Comparison of ENCODE assay signal across 8 cellular contexts in the genomic region with DNA sequence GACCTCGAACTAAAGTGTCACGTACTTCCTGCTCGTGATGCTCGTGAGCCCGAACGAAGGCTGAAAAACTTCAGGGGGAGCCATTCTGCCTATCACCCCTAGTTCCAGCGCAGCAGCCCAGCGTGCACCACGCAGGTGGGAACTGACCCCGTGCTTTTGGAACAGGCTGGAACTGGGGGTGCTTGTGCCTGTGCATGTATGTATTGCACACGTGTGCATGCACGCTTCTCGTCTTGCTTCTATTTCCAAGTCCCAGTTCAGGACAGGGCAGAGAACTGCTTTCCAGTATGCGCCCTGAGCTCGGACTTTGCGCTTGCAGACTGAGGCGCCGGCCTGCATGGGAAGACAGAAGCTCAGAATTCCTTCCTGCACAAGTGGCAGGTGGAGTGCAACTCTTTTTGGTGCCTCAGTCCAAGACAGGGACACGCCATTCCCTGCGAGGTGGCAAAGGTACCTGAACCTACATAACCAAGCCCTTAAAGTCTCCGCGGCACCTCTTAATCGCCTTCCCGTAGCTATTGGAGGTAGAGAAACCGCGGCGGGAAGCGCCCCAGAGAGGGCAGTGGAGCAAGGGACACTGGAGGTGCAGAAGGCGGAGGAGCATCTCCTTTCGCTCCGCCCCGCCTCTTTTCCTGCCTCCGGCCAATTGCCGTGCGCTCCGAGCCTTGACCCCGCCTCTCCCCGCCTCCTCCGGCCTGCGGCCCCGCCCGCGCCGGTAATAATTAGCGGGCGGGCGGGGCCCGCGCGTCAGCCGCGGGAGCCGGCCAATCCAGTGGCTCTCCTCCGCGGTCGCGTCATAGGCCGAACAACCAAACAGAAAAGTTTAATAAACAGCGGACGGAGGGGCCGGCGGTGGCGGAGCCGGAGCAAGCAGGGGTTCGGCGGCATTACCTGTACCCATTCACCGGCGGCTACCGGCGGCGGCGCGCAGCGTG. TPM values are rescaled to one million over a fixed set of nuclear protein-coding genes. Genes with fewer than 3 reads are reported as not detected.
DNase-seq lines count a peak whose midpoint lies in the region; ATAC-seq, FAIRE-seq and TF ChIP-seq lines count a peak whose summit lies in the region.

ZFAND6 (plus strand) TSS at position 826 of the 935 bp plus-strand sequence. CDS start 60,669 bp downstream, outside the sequence.

- H3K4me3 Mint-ChIP-seq in T-cell: peak within 1 kb of the TSS; percentile 90 to 95 (median 91)

- no peaks in the 10 kb centered on the region for H3K9me3 Mint-ChIP-seq in T-cell

- TF ChIP-seq EP300 in upper lobe of left lung (IDR thresholded peaks at IDR 0.05): no peak

- no peaks in the 10 kb centered on the region for H3K36me3 Mint-ChIP-seq in T-cell

- intact Hi-C loops in heart left ventricle (cut with DNase I): loop anchor here in 6 of 10 donors (2.0 to 10.0 kb wide), 5 partner anchors 93 to 164 kb away; partner anchors contain the start of genes FAH (in 3 of the 6) and MTHFS (in 1 of the 6)
- intact Hi-C loops in posterior cingulate gyrus (cut with DNase I): loop anchor here (5.0 to 10.0 kb wide), 2 partner anchors 93 to 164 kb away; partner anchors contain the start of genes FAH and MTHFS

- peak; percentile 66 for TF ChIP-seq POLR2A in GM12891 (IDR thresholded peaks at IDR 0.05; ENCODE audit: low read depth, low read length)
- peak; percentile 76 to 85 for TF ChIP-seq POLR2A in heart left ventricle (IDR thresholded peaks at IDR 0.05)
- peak in 3 of 4 donors; percentile 81 to 95 (median 82) for TF ChIP-seq POLR2A in upper lobe of left lung (IDR thresholded peaks at IDR 0.05)

- TF ChIP-seq CTCF in heart left ventricle (IDR thresholded peaks at IDR 0.05) (peak in 2 of 12 donors; percentile 5 to 15), upper lobe of left lung (IDR thresholded peaks at IDR 0.05) (peak in 2 of 6 experiments; percentile 13 to 15)

- peak; percentile 80 for ATAC-seq in HG02840 (IDR thresholded peaks at IDR 0.05; ENCODE audit: low FRiP score, unreplicated experiment)
- peak; percentile 87 to 92 (median 88) for ATAC-seq in T-cell (replicated peaks in 1 of 4)
- peak; percentile 98 to 99 (median 98) for ATAC-seq in heart left ventricle
- peak; percentile 98 for ATAC-seq in upper lobe of left lung (ENCODE audit: low FRiP score in 2 of 2)

- peak within 1 kb of the TSS; percentile 78 for H3K27ac ChIP-seq in adipose tissue (ENCODE audit: low read depth, low read length)
- H3K27ac ChIP-seq in heart left ventricle: peak within 1 kb of the TSS; percentile 88 to 96 (median 93)
- peak within 1 kb of the TSS; percentile 88 to 97 (median 96) for H3K27ac ChIP-seq in upper lobe of left lung

- H3K4me1 ChIP-seq in heart left ventricle (peaks cover 0 to 39% (median 22%) of the 10 kb centered on the region in 12 donors), upper lobe of left lung (peaks cover 18 to 31% (median 25%) of the 10 kb centered on the region in 4 donors)

- DNase-seq in GM12891 (ENCODE audit: insufficient read length, low spot score) (peak; percentile 77), NCI-H1436 treated with DMSO at 0.1 percent for 48 hours (lab: John Stamatoyannopoulos, UW) (peak; percentile 96), T-cell (peak; percentile 81 to 96 (median 90)), heart left ventricle (peak; percentile 95 to 98 (median 96)), posterior cingulate gyrus (peak; percentile 91 to 99 (median 95)), upper lobe of left lung (peak; percentile 96 to 98)

- no peaks in the 10 kb centered on the region for H3K36me3 ChIP-seq in heart left ventricle
- H3K36me3 ChIP-seq in upper lobe of left lung: no peaks in the 10 kb centered on the region

- WGBS in adipose tissue, 3 donors: 0 to 1% (median 0%) methylated on average over 59 to 74 of the region's 74 CpGs
- 0 to 1% (median 0%) methylated on average over 30 to 74 of the region's 74 CpGs for WGBS in heart left ventricle, 4 donors
- 0 to 1% methylated on average over 19 to 57 of the region's 74 CpGs for WGBS in upper lobe of left lung, 2 donors

- H3K9me3 ChIP-seq in heart left ventricle (no peaks in the 10 kb centered on the region), upper lobe of left lung (no peaks in the 10 kb centered on the region)

- peak within 1 kb of the TSS; percentile 66 to 95 (median 92) for H3K4me3 ChIP-seq in heart left ventricle
- peak within 1 kb of the TSS; percentile 76 to 86 (median 81) for H3K4me3 ChIP-seq in upper lobe of left lung

- peaks cover 0 to 3% of the 10 kb centered on the region in 2 donors for H3K27me3 Mint-ChIP-seq in T-cell

- CTCF ChIA-PET in T-cell (lab: Charles Lee): interaction anchor here in 1 of 2 donors (1.1 to 2.8 kb wide), 3 partner anchors 13 to 136 kb away, joined by 4 to 10 read pairs (median 8); no protein-coding TSS in a partner anchor

- H3K27ac Mint-ChIP-seq in T-cell: peak within 1 kb of the TSS; percentile 90

- H3K27me3 ChIP-seq in heart left ventricle (peaks cover 0 to 4% (median 0%) of the 10 kb centered on the region in 9 donors), upper lobe of left lung (no peaks in the 10 kb centered on the region)

- peaks cover 26 to 36% (median 31%) of the 10 kb centered on the region in 3 donors for H3K4me1 Mint-ChIP-seq in T-cell

- FAIRE-seq in GM12891 (lab: Jason Lieb, UNC): peak; percentile 99

- POLR2A ChIA-PET in T-cell (lab: Charles Lee): no interaction called here

TF ChIP-seq in GM12891, 5 proteins besides CTCF, POLR2A, EP300 and RAD21:
- TF ChIP-seq TAF1 (IDR thresholded peaks at IDR 0.05; ENCODE audit: low read depth, low read length) (peak; percentile 46; the same call in 1 of the 2 replicates), POU2F2 (IDR thresholded peaks at IDR 0.05; ENCODE audit: low read depth, low read length) (peak; percentile 16; the same call in 1 of the 2 replicates), PAX5 (IDR thresholded peaks at IDR 0.05; ENCODE audit: insufficient read depth, low read length, severe bottlenecking) (no peak), SPI1 (IDR thresholded peaks at IDR 0.05; ENCODE audit: low read depth, low read length) (no peak), POLR2AphosphoS5 (IDR thresholded peaks at IDR 0.05; ENCODE audit: low read depth, low read length) (peak; percentile 72)

RNA-seq across cellular contexts. Expression of gene ZFAND6, which starts in this region (rescaled TPM):
- polyA plus RNA-seq in GM12891 (2012; ENCODE audit: low read depth, missing spikeins): 50.3 TPM
- total RNA-seq in T-cell (10 to 100 TPM; 49.1 to 84.2 (median 57.1) TPM), heart left ventricle (100 to 1,000 TPM in 2 of 9 donors, 10 to 100 TPM in 7; 67.4 to 105 (median 79.9) TPM), upper lobe of left lung (100 to 1,000 TPM in 2 of 6 donors, 10 to 100 TPM in 4; 36.7 to 151 (median 70.5) TPM)
- polyA plus RNA-seq in adipose tissue (10 to 100 TPM; 31.0 to 97.4 (median 79.4) TPM), heart left ventricle (10 to 100 TPM; 43.4 to 98.7 TPM)

Comparison
In these comparisons a context has a peak if more than half of its experiments do, and no peak if none do; other contexts are left out.
1. Peak in every context shown above with its lines: DNase-seq, ATAC-seq, H3K4me3 ChIP-seq and H3K27ac ChIP-seq.